Comparison of ENCODE assay signal across 18 cellular contexts in the genomic region with DNA sequence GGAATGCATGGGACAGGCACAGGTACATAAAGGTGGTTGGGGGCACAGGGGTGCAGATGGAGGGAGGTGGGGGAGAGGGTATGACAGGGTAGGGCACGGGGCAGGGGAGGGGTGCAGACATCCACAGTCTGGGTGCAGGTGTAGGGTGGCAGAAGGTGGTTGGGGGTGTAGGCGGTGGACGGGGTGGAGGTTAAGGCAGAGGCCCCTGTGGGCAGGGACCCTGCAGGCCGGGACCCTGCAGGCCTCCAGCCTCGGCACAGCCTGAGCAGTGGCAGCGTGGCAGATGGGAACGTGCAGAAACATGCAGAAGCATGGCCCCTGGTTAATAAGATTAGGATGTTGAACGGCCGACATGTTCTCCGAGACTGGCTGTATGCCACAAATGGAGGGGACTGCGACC.
A peak's percentile ranks its signal among the peaks of the same experiment; 100 is the strongest.
DNase-seq lines count a peak whose midpoint lies in the region; ATAC-seq and TF ChIP-seq lines count a peak whose summit lies in the region.
"Had no signal": no experiment of that assay in that cellular context is flagged by ENCODE, and none has a peak within 500 bp of the region (broad histone marks: within the 10 kb centered on the region; RNA-seq: fewer than 3 reads in every experiment).

No MANE protein-coding gene starts in this region.

- no peaks in the 10 kb centered on the region for H3K27me3 ChIP-seq in WERI-Rb-1 (ENCODE audit: insufficient read depth, low read depth, severe bottlenecking)
- no peaks in the 10 kb centered on the region for H3K27me3 ChIP-seq in osteoblast (ENCODE audit: insufficient read depth, low read length)
- H3K27me3 ChIP-seq: BLaER1 had no signal

- H3K4me1 ChIP-seq in osteoblast (ENCODE audit: insufficient read depth, low read length), result no peaks in the 10 kb centered on the region
- H3K4me1 ChIP-seq: Caco-2 had no signal

- H2AFZ ChIP-seq in osteoblast (ENCODE audit: low read length), result no peak overlapping the region

- H3K9me3 ChIP-seq in WERI-Rb-1 (ENCODE audit: severe bottlenecking) (peaks cover 22% of the 10 kb centered on the region), osteoblast (ENCODE audit: low read depth, low read length) (no peaks in the 10 kb centered on the region)
- H3K9me3 ChIP-seq: BLaER1, Caco-2 had no signal

- no peak overlapping the region for H3K4me2 ChIP-seq in osteoblast (ENCODE audit: insufficient read depth, low read length)
- H3K4me2 ChIP-seq: BLaER1 had no signal

- no peaks in the 10 kb centered on the region for H4K20me1 ChIP-seq in osteoblast (ENCODE audit: insufficient read depth, low read length)
- H4K20me1 ChIP-seq: BLaER1 had no signal

- H3K27ac ChIP-seq in WERI-Rb-1 (peak overlapping the region; percentile 73), osteoblast (ENCODE audit: low read depth, low read length) (no peak overlapping the region)
- H3K27ac ChIP-seq: 22Rv1, BLaER1 had no signal

- H3K36me3 ChIP-seq in WERI-Rb-1 (peaks cover 12% of the 10 kb centered on the region), osteoblast (ENCODE audit: insufficient read depth, low read length) (no peaks in the 10 kb centered on the region)
- H3K36me3 ChIP-seq: BLaER1 had no signal

- TF ChIP-seq CTCF in WERI-Rb-1 (IDR thresholded peaks at IDR 0.05; ENCODE audit: low read depth, low read length), result no peak
- TF ChIP-seq CTCF in osteoblast (IDR thresholded peaks at IDR 0.05; ENCODE audit: extremely low read depth, low read depth, low read length), result no peak

- no peak for ATAC-seq in GM21529 (IDR thresholded peaks at IDR 0.05; ENCODE audit: unreplicated experiment)
- ATAC-seq: HepG2 had no signal

- DNase-seq in DMS 273 (lab: John Stamatoyannopoulos, UW; ENCODE audit: unreplicated experiment) (peak; percentile 42), DMS 273 treated with DMSO at 0.1 percent for 48 hours (lab: John Stamatoyannopoulos, UW) (no peak), NCI-H1694 treated with DMSO at 0.1 percent for 48 hours (lab: John Stamatoyannopoulos, UW) (peak; percentile 50), WERI-Rb-1 (peak; percentile 61), osteoblast (ENCODE audit: insufficient read length, low spot score, missing footprints) (no peak)
- no peak for DNase-seq in stimulated activated CD4-positive, alpha-beta T cell treated with anti-CD3 and anti-CD28 coated beads, Interleukin-4, amount 100 ng/mL, for 24 hours
- DNase-seq: AML-193; Caco-2; CD8-positive, alpha-beta memory T cell; DMS153; DMS79 treated with DMSO at 0.1 percent for 48 hours; EL; GOT3; H9 had no signal

- H3K79me2 ChIP-seq in osteoblast (ENCODE audit: insufficient read depth, low read length), result no peaks in the 10 kb centered on the region

- H3K4me3 ChIP-seq in WERI-Rb-1 (ENCODE audit: low read depth, low read length), result no peak overlapping the region
- no peak overlapping the region for H3K4me3 ChIP-seq in osteoblast (ENCODE audit: insufficient read depth, low read length)
- H3K4me3 ChIP-seq: BLaER1 had no signal

Comparison
In these comparisons a context has a peak if more than half of its experiments do, and no peak if none do; other contexts are left out.
1. DNase-seq: peak in DMS 273 (single experiment), NCI-H1694 treated with DMSO at 0.1 percent for 48 hours (single experiment) and WERI-Rb-1 (single experiment); none in DMS 273 treated with DMSO at 0.1 percent for 48 hours (single experiment), osteoblast (single experiment) and stimulated activated CD4-positive, alpha-beta T cell treated with anti-CD3 and anti-CD28 coated beads, Interleukin-4, amount 100 ng/mL, for 24 hours (single experiment).